Comparison of ENCODE assay signal across 8 cellular contexts in the genomic region with DNA sequence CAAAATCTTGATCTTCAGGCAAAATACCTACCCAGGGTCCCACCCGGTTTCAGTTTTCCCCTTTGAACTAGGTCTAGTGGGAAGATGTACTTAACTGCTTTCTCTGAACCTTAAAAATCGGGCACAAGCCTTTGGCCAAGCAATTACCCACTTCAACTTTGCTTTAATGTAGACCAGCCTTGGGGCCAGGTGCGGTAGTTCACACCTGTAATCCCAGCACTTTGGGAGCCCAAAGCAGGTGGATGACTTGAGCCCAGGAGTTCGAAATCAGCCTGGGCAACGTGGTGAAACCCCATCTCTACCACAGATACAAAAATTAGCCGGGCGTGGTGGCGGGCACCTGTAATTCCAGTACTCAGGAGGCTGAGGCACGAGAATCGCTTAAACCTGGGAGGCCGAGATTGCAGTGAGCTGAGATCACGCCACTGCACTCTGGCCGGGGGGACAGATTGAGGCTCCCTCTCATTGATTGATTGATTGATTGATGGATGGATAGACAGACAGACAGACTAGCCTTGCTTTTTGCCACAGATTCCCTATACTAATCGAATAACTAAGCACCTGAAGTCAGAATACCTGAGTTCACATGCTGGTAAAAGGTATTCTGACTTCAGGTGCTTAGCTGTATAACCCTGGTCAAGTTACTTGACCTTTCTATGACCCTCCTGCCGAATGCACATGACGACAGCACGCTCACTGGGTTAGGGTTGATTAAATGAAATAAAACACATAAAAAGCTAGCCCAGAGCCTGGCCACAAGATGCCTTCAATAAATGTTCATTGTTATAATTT. TPM values are rescaled to one million over a fixed set of nuclear protein-coding genes. Genes with fewer than 3 reads are reported as not detected.
DNase-seq lines count a peak whose midpoint lies in the region; ATAC-seq and TF ChIP-seq lines count a peak whose summit lies in the region.

No MANE protein-coding gene starts in this region.

- no peaks in the 10 kb centered on the region for H3K27me3 Mint-ChIP-seq in mesothelial cell of epicardium (ENCODE audit: low read depth)

- ATAC-seq in Right ventricle myocardium superior (ENCODE audit: poor library complexity) = no peak

- intact Hi-C loops in left ventricle myocardium inferior (cut with micrococcal nuclease) (no loop called here), Right ventricle myocardium superior (cut with DNase I) (no loop called here), uterus (cut with DNase I; ENCODE audit: low total_unique reads) (no loop called here)

- H3K4me3 ChIP-seq in left ventricle myocardium inferior = peak overlapping the region; percentile 85
- H3K4me3 ChIP-seq in brain microvascular endothelial cell (ENCODE audit: low read depth, low read length) = peak overlapping the region; percentile 81
- peak overlapping the region; percentile 63 to 97 for H3K4me3 ChIP-seq in uterus

- TF ChIP-seq POLR2A in uterus (IDR thresholded peaks at IDR 0.05) = no peak

- TF ChIP-seq CTCF in left ventricle myocardium inferior (IDR thresholded peaks at IDR 0.05; ENCODE audit: borderline replicate concordance) (no peak), brain microvascular endothelial cell (IDR thresholded peaks at IDR 0.05; ENCODE audit: low read depth, low read length, missing control alignments) (no peak), mesothelial cell of epicardium (IDR thresholded peaks at IDR 0.05; ENCODE audit: unreplicated experiment) (no peak), uterus (IDR thresholded peaks at IDR 0.05) (no peak)

- no peaks in the 10 kb centered on the region for H3K9me3 ChIP-seq in left ventricle myocardium inferior (replicated peaks)
- H3K9me3 ChIP-seq in uterus = no peaks in the 10 kb centered on the region

- DNase-seq in left ventricle myocardium inferior (no peak), Right ventricle myocardium superior (no peak), brain microvascular endothelial cell (no peak), mesothelial cell of epicardium (ENCODE audit: low spot score in 2 of 2, unreplicated experiment in 2 of 2) (no peak), uterus (no peak), NCI-H2081 (lab: John Stamatoyannopoulos, UW) (no peak), hypothalamus (lab: John Stamatoyannopoulos, UW) (no peak)
- no peak for DNase-seq in stimulated activated CD4-positive, alpha-beta T cell treated with anti-CD3 and anti-CD28 coated beads, Interleukin-4, amount 100 ng/mL, for 1 hour

- H3K36me3 Mint-ChIP-seq in mesothelial cell of epicardium = no peaks in the 10 kb centered on the region

- H3K27me3 ChIP-seq in left ventricle myocardium inferior (ENCODE audit: low read depth) (no peaks in the 10 kb centered on the region), brain microvascular endothelial cell (replicated peaks) (no peaks in the 10 kb centered on the region), uterus (no peaks in the 10 kb centered on the region)

- H3K4me3 Mint-ChIP-seq in mesothelial cell of epicardium = peak overlapping the region; percentile 93

- H3K4me1 Mint-ChIP-seq in mesothelial cell of epicardium = peaks cover 29% of the 10 kb centered on the region

- no peaks in the 10 kb centered on the region for H3K9me3 Mint-ChIP-seq in mesothelial cell of epicardium

- H3K36me3 ChIP-seq in left ventricle myocardium inferior (no peaks in the 10 kb centered on the region), brain microvascular endothelial cell (replicated peaks) (no peaks in the 10 kb centered on the region), uterus (no peaks in the 10 kb centered on the region)

- H3K27ac Mint-ChIP-seq in mesothelial cell of epicardium = peak overlapping the region; percentile 99

- in situ Hi-C loops in brain microvascular endothelial cell (cut with HindIII; ENCODE audit: low pct_ligation_motif_present, low sequenced_read_pairs) = no loop called here

- H3K4me1 ChIP-seq in left ventricle myocardium inferior (peaks cover 48% of the 10 kb centered on the region), uterus (peaks cover 4 to 7% of the 10 kb centered on the region in 2 donors)

- H3K27ac ChIP-seq in left ventricle myocardium inferior (replicated peaks) (peak overlapping the region; percentile 99), brain microvascular endothelial cell (peak overlapping the region; percentile 94), uterus (peak overlapping the region; percentile 99 to 100)

RNA-seq across cellular contexts. Expression of a gene that starts 1.8 kb away (rescaled TPM):
- total RNA-seq in left ventricle myocardium inferior (102 TPM), Right ventricle myocardium superior (92.5 TPM), mesothelial cell of epicardium (58.9 to 65.2 TPM (median 61.9 TPM) in 3 replicates), uterus (100 to 1,000 TPM in 2 of 4 donors, 10 to 100 TPM in 2; 48.2 to 134 (median 96.8) TPM)
